Comparison of ENCODE assay signal across 21 cellular contexts in genomic region chr3:49634736-49635135, GRCh38. TPM values are rescaled to one million over a fixed set of nuclear protein-coding genes. Genes with fewer than 3 reads are reported as not detected.
DNase-seq lines count a peak whose midpoint lies in the region; TF ChIP-seq lines count a peak whose summit lies in the region.
"Had no signal": no experiment of that assay in that cellular context is flagged by ENCODE, and none has a peak within 500 bp of the region (broad histone marks: within the 10 kb centered on the region; RNA-seq: fewer than 3 reads in every experiment).

No MANE protein-coding gene starts in this region.

- no peaks in the 10 kb centered on the region for H3K9me2 ChIP-seq in Loucy (replicated peaks; ENCODE audit: low read depth, low read length)

- peaks cover 5% of the 10 kb centered on the region for H3K4me1 Mint-ChIP-seq in glutamatergic neuron (ENCODE audit: low read depth, unreplicated experiment)

- H3K27ac ChIP-seq in temporal lobe (ENCODE audit: low read depth, low read length): peak overlapping the region; percentile 44

- H3F3A ChIP-seq in Loucy (ENCODE audit: low read depth): no peaks in the 10 kb centered on the region

- no peak overlapping the region for H3K27ac Mint-ChIP-seq in glutamatergic neuron (ENCODE audit: unreplicated experiment)

- H4K20me1 ChIP-seq in Loucy (ENCODE audit: insufficient read depth, low read length, poor library complexity, severe bottlenecking): no peaks in the 10 kb centered on the region

- no peaks in the 10 kb centered on the region for H3K36me3 ChIP-seq in Loucy (ENCODE audit: insufficient read depth, low read length)

- no peaks in the 10 kb centered on the region; the same call in 1 of the 2 replicates for H3K9me3 ChIP-seq in Loucy (ENCODE audit: insufficient read depth, low read depth, low read length)

- H3K27me3 Mint-ChIP-seq in glutamatergic neuron (ENCODE audit: unreplicated experiment): peaks cover 8% of the 10 kb centered on the region

- no peaks in the 10 kb centered on the region for H3K79me2 ChIP-seq in Loucy (ENCODE audit: insufficient read depth, low read length)

- peaks cover 12% of the 10 kb centered on the region for H3K9me3 Mint-ChIP-seq in glutamatergic neuron (ENCODE audit: unreplicated experiment)

- H3K4me3 ChIP-seq in Loucy (ENCODE audit: low read length, poor library complexity, severe bottlenecking): no peak overlapping the region

- H3K9ac ChIP-seq in Loucy (ENCODE audit: low read depth, low read length, poor library complexity, severe bottlenecking): no peak overlapping the region

- H3K27me3 ChIP-seq in Loucy (ENCODE audit: insufficient read depth, low read length, poor library complexity, severe bottlenecking): no peaks in the 10 kb centered on the region

- H3K4me2 ChIP-seq in Loucy (ENCODE audit: low read depth, low read length, poor library complexity, severe bottlenecking): no peak overlapping the region

- peak; percentile 19 for DNase-seq in NCI-H82 (lab: John Stamatoyannopoulos, UW)
- DNase-seq in NCI-H82 treated with DMSO at 0.1 percent for 48 hours (lab: John Stamatoyannopoulos, UW; ENCODE audit: unreplicated experiment): no peak
- DNase-seq in glutamatergic neuron: peak; percentile 45
- no peak for DNase-seq in SIG-M5 (lab: John Stamatoyannopoulos, UW)
- no peak for DNase-seq in GF-D8 (lab: John Stamatoyannopoulos, UW)
- DNase-seq in NCI-H2196 (lab: John Stamatoyannopoulos, UW; ENCODE audit: unreplicated experiment): no peak
- DNase-seq: 8988T; C1 segment of cervical spinal cord; Calu3; CD8-positive, alpha-beta memory T cell; DMS53; HCEC 1CT; IMR-90; MV-4-11; NCI-H1105 treated with DMSO at 0.1 percent for 48 hours; NCI-H2029 treated with DMSO at 0.1 percent for 48 hours; NCI-H2171; NCI-H524 treated with DMSO at 0.1 percent for 48 hours; Right ventricle myocardium superior had no signal

- H3K4me1 ChIP-seq in Loucy (ENCODE audit: insufficient read depth, low read length, poor library complexity, severe bottlenecking): no peaks in the 10 kb centered on the region

- peaks cover 19% of the 10 kb centered on the region for H3K36me3 Mint-ChIP-seq in glutamatergic neuron (ENCODE audit: unreplicated experiment)

- TF ChIP-seq CTCF in Loucy (conservative IDR thresholded peaks at IDR 0.05; ENCODE audit: low read length) (peak; percentile 38; the same call in 1 of the 2 replicates), glutamatergic neuron (IDR thresholded peaks at IDR 0.05; ENCODE audit: partially characterized antibody, unreplicated experiment) (peak; percentile 21)

- H2AFZ ChIP-seq in Loucy (ENCODE audit: low read length): no peak overlapping the region

- no peak overlapping the region for H3K4me3 Mint-ChIP-seq in glutamatergic neuron (ENCODE audit: unreplicated experiment)
- H3K4me3 Mint-ChIP-seq: CD8-positive, alpha-beta memory T cell had no signal

RNA-seq across cellular contexts. Expression of gene APEH, which starts 39.4 kb away (rescaled TPM):
- total RNA-seq in glutamatergic neuron (ENCODE audit: unreplicated experiment) (119 TPM), temporal lobe (47.0 TPM)

RNA-seq across cellular contexts. Expression of gene MST1, which starts 54.5 kb away (rescaled TPM):
- 23.4 TPM for total RNA-seq in glutamatergic neuron (ENCODE audit: unreplicated experiment)
- 5.2 TPM for total RNA-seq in temporal lobe

RNA-seq across cellular contexts. Expression of gene RNF123, which starts 54.6 kb away (rescaled TPM):
- 56.6 TPM for total RNA-seq in glutamatergic neuron (ENCODE audit: unreplicated experiment)
- 22.6 TPM for total RNA-seq in temporal lobe

Comparison
In these comparisons a context has a peak if more than half of its experiments do, and no peak if none do; other contexts are left out.
1. DNase-seq: peak in NCI-H82 (single experiment) and glutamatergic neuron (single experiment); none in NCI-H82 treated with DMSO at 0.1 percent for 48 hours (single experiment), SIG-M5 (single experiment), GF-D8 (single experiment) and NCI-H2196 (single experiment).